In genomic region chr1:113683384-113684152, GRCh38 we compare ENCODE assay signal across 16 cellular contexts.
DNase-seq lines count a peak whose midpoint lies in the region; ATAC-seq and TF ChIP-seq lines count a peak whose summit lies in the region.
"Had no signal": no experiment of that assay in that cellular context is flagged by ENCODE, and none has a peak within 500 bp of the region (broad histone marks: within the 10 kb centered on the region; RNA-seq: fewer than 3 reads in every experiment).

No MANE protein-coding gene starts in this region.

- no peak for ATAC-seq in HG03378 (IDR thresholded peaks at IDR 0.05; ENCODE audit: unreplicated experiment)
- ATAC-seq in foreskin keratinocyte: no peak
- ATAC-seq: activated CD8-positive, alpha-beta memory T cell treated with anti-CD3 and anti-CD28 coated beads, Interleukin-2, amount 10 ng/mL, durations not matched to agents 7 days and 5 days; GM12878 had no signal

- no peak overlapping the region for H3K4me3 Mint-ChIP-seq in HFFc6
- H3K4me3 Mint-ChIP-seq: activated CD8-positive, alpha-beta memory T cell treated with anti-CD3 and anti-CD28 coated beads, Interleukin-2, amount 10 ng/mL, durations not matched to agents 7 days and 5 days; activated naive CD4-positive, alpha-beta T cell treated with anti-CD3 and anti-CD28 coated beads for 36 hours had no signal

- no peak overlapping the region for H3K4me3 ChIP-seq in coronary artery
- H3K4me3 ChIP-seq in sigmoid colon: no peak overlapping the region
- H3K4me3 ChIP-seq: GM12878 had no signal

- no peaks in the 10 kb centered on the region for H3K9me3 Mint-ChIP-seq in HFFc6
- H3K9me3 Mint-ChIP-seq: activated naive CD4-positive, alpha-beta T cell treated with anti-CD3 and anti-CD28 coated beads for 36 hours had no signal

- H3K4me1 ChIP-seq in sigmoid colon (peaks cover 0 to 23% (median 18%) of the 10 kb centered on the region in 4 donors), foreskin keratinocyte (no peaks in the 10 kb centered on the region)

- no peaks in the 10 kb centered on the region for H3K36me3 ChIP-seq in sigmoid colon

- H3K27ac Mint-ChIP-seq in HFFc6: peak overlapping the region; percentile 70
- H3K27ac Mint-ChIP-seq: activated CD8-positive, alpha-beta memory T cell treated with anti-CD3 and anti-CD28 coated beads, Interleukin-2, amount 10 ng/mL, durations not matched to agents 7 days and 5 days; activated naive CD4-positive, alpha-beta T cell treated with anti-CD3 and anti-CD28 coated beads for 36 hours had no signal

- H3K27ac ChIP-seq in coronary artery: peak overlapping the region; percentile 19 to 55
- H3K27ac ChIP-seq in sigmoid colon: peak overlapping the region; percentile 42 to 70 (median 64)
- no peak overlapping the region for H3K27ac ChIP-seq in foreskin keratinocyte

- no peak for DNase-seq in HFFc6
- DNase-seq in coronary artery (ENCODE audit: low spot score): no peak
- DNase-seq in hepatic stellate cell (ENCODE audit: low spot score): peak; percentile 7
- no peak for DNase-seq in sigmoid colon
- no peak for DNase-seq in kidney tubule cell (ENCODE audit: low spot score)
- DNase-seq in GM19240 (ENCODE audit: insufficient read length, low spot score): no peak
- DNase-seq in foreskin keratinocyte: no peak
- DNase-seq: activated CD8-positive, alpha-beta memory T cell treated with anti-CD3 and anti-CD28 coated beads, Interleukin-2, amount 10 ng/mL, durations not matched to agents 7 days and 5 days; activated naive CD4-positive, alpha-beta T cell treated with anti-CD3 and anti-CD28 coated beads for 36 hours; DND-41; Karpas-422; kidney glomerular epithelial cell; NCI-H2081 treated with DMSO at 0.1 percent for 48 hours; stimulated activated CD8-positive, alpha-beta memory T cell treated with anti-CD3 and anti-CD28 coated beads, Interleukin-4, amount 100 ng/mL, for 48 hours had no signal

- no peaks in the 10 kb centered on the region for H3K27me3 Mint-ChIP-seq in HFFc6 (ENCODE audit: insufficient read depth)
- H3K27me3 Mint-ChIP-seq: activated CD8-positive, alpha-beta memory T cell treated with anti-CD3 and anti-CD28 coated beads, Interleukin-2, amount 10 ng/mL, durations not matched to agents 7 days and 5 days had no signal

- peaks cover 24% of the 10 kb centered on the region for H3K4me1 Mint-ChIP-seq in HFFc6 (ENCODE audit: low read depth)

- intact Hi-C loops in sigmoid colon (cut with DNase I): loop anchor here (5.0 kb wide), 1 partner anchor 129 kb away; the partner anchor contains the start of gene RSBN1

- no peak for TF ChIP-seq EP300 in sigmoid colon (IDR thresholded peaks at IDR 0.05)

- H3K27me3 ChIP-seq in sigmoid colon (no peaks in the 10 kb centered on the region), foreskin keratinocyte (no peaks in the 10 kb centered on the region)

- WGBS in sigmoid colon, 2 donors: 69 to 84% methylated on average over 8 of the region's 8 CpGs

- no peak for TF ChIP-seq POLR2A in sigmoid colon (IDR thresholded peaks at IDR 0.05)

- H3K9me3 ChIP-seq in sigmoid colon: no peaks in the 10 kb centered on the region

- no peak for TF ChIP-seq CTCF in HFFc6 (IDR thresholded peaks at IDR 0.05)
- no peak for TF ChIP-seq CTCF in coronary artery (IDR thresholded peaks at IDR 0.05)
- TF ChIP-seq CTCF in sigmoid colon (IDR thresholded peaks at IDR 0.05): no peak
- TF ChIP-seq CTCF in foreskin keratinocyte (conservative IDR thresholded peaks at IDR 0.05): no peak

- H3K36me3 Mint-ChIP-seq in HFFc6 (ENCODE audit: low read depth): no peaks in the 10 kb centered on the region
- H3K36me3 Mint-ChIP-seq: activated CD8-positive, alpha-beta memory T cell treated with anti-CD3 and anti-CD28 coated beads, Interleukin-2, amount 10 ng/mL, durations not matched to agents 7 days and 5 days had no signal
